Comparison of ENCODE assay signal across 9 cellular contexts in genomic region chr9:134858051-134858841, GRCh38. TPM values are rescaled to one million over a fixed set of nuclear protein-coding genes. Genes with fewer than 3 reads are reported as not detected.
DNase-seq lines count a peak whose midpoint lies in the region; ATAC-seq and TF ChIP-seq lines count a peak whose summit lies in the region.
"Had no signal": no experiment of that assay in that cellular context is flagged by ENCODE, and none has a peak within 500 bp of the region (broad histone marks: within the 10 kb centered on the region; RNA-seq: fewer than 3 reads in every experiment).

No MANE protein-coding gene starts in this region.

- H3K27me3 Mint-ChIP-seq in activated T-helper 1 cell treated with anti-CD3 and anti-CD28 coated beads, Interleukin-12 subunit alpha, Interleukin-12 subunit beta, Interleukin-2, Interleukin-4 antibody, amounts not matched to agents 30 ng/mL and 10 ng/mL and 1 ng/mL, durations not matched to agents 14 hours and 24 hours and 36 hours (ENCODE audit: insufficient read depth) = no peaks in the 10 kb centered on the region

- H3K4ac ChIP-seq in trophoblast cell (ENCODE audit: low read depth, low read length) = no peak overlapping the region

- no peak overlapping the region for H4K91ac ChIP-seq in trophoblast cell (ENCODE audit: low read depth, low read length)

- CTCF ChIA-PET in AG04449 (lab: Yijun Ruan, JAX) = no interaction called here

- H3K4me3 ChIP-seq in AG04449 (ENCODE audit: low read depth, low read length) (no peak overlapping the region), trophoblast cell (ENCODE audit: low read depth, low read length) (no peak overlapping the region), colonic mucosa (no peak overlapping the region)

- H3K4me3 Mint-ChIP-seq in activated T-helper 1 cell treated with anti-CD3 and anti-CD28 coated beads, Interleukin-12 subunit alpha, Interleukin-12 subunit beta, Interleukin-2, Interleukin-4 antibody, amounts not matched to agents 30 ng/mL and 10 ng/mL and 1 ng/mL, durations not matched to agents 14 hours and 24 hours and 36 hours = peak overlapping the region; percentile 40

- intact Hi-C loops in activated T-helper 1 cell treated with anti-CD3 and anti-CD28 coated beads, Interleukin-12 subunit alpha, Interleukin-12 subunit beta, Interleukin-2, Interleukin-4 antibody, amounts not matched to agents 30 ng/mL and 10 ng/mL and 1 ng/mL, durations not matched to agents 14 hours and 24 hours and 36 hours (cut with micrococcal nuclease) = loop anchor here (1.0 kb wide), 1 partner anchor 160 kb away; no protein-coding TSS in a partner anchor
- intact Hi-C loops in colonic mucosa (cut with DNase I) = no loop called here

- H3K9ac ChIP-seq in trophoblast cell (ENCODE audit: low read length) (no peak overlapping the region), colonic mucosa (ENCODE audit: low read depth in 2 of 2, low read length in 2 of 2) (no peak overlapping the region)

- ATAC-seq in GM19043 (IDR thresholded peaks at IDR 0.05; ENCODE audit: low read depth, unreplicated experiment) = peak; percentile 75
- peak; percentile 81 for ATAC-seq in HG03045 (IDR thresholded peaks at IDR 0.05; ENCODE audit: unreplicated experiment)

- no peaks in the 10 kb centered on the region for H3K79me1 ChIP-seq in trophoblast cell (ENCODE audit: low read length)

- no peak overlapping the region for H2BK120ac ChIP-seq in trophoblast cell (ENCODE audit: insufficient read depth, low read length, poor library complexity)

- H3K27ac ChIP-seq in trophoblast cell (ENCODE audit: low read depth, low read length) (no peak overlapping the region), colonic mucosa (no peak overlapping the region)

- DNase-seq in AG04449 (ENCODE audit: low read depth, low spot score) (no peak), foreskin melanocyte (no peak), trophoblast cell (no peak), colonic mucosa (no peak)
- DNase-seq in activated T-helper 1 cell treated with anti-CD3 and anti-CD28 coated beads, Interleukin-12 subunit alpha, Interleukin-12 subunit beta, Interleukin-2, Interleukin-4 antibody, amounts not matched to agents 30 ng/mL and 10 ng/mL and 1 ng/mL, durations not matched to agents 14 hours and 24 hours and 36 hours (ENCODE audit: low spot score) = peak; percentile 8
- DNase-seq in stimulated activated CD8-positive, alpha-beta memory T cell treated with anti-CD3 and anti-CD28 coated beads, Interleukin-4, amount 100 ng/mL, for 48 hours = peak; percentile 66
- DNase-seq: naive B cell had no signal

- no peaks in the 10 kb centered on the region for H3K27me3 ChIP-seq in trophoblast cell (ENCODE audit: insufficient read depth, low read length)
- no peaks in the 10 kb centered on the region for H3K27me3 ChIP-seq in colonic mucosa

- no peaks in the 10 kb centered on the region for H3K79me2 ChIP-seq in trophoblast cell (ENCODE audit: control insufficient read depth, insufficient read depth, low read length, poor library complexity)

- H3K36me3 Mint-ChIP-seq in activated T-helper 1 cell treated with anti-CD3 and anti-CD28 coated beads, Interleukin-12 subunit alpha, Interleukin-12 subunit beta, Interleukin-2, Interleukin-4 antibody, amounts not matched to agents 30 ng/mL and 10 ng/mL and 1 ng/mL, durations not matched to agents 14 hours and 24 hours and 36 hours (ENCODE audit: low read depth) = no peaks in the 10 kb centered on the region

- POLR2A ChIA-PET in AG04449 (lab: Yijun Ruan, JAX) = no interaction called here

- H3K27ac Mint-ChIP-seq in activated T-helper 1 cell treated with anti-CD3 and anti-CD28 coated beads, Interleukin-12 subunit alpha, Interleukin-12 subunit beta, Interleukin-2, Interleukin-4 antibody, amounts not matched to agents 30 ng/mL and 10 ng/mL and 1 ng/mL, durations not matched to agents 14 hours and 24 hours and 36 hours = peak overlapping the region; percentile 86

- H2BK12ac ChIP-seq in trophoblast cell (ENCODE audit: low read length) = no peak overlapping the region

- no peak overlapping the region for H2AFZ ChIP-seq in trophoblast cell (ENCODE audit: insufficient read depth, low read length, poor library complexity)

- no peak overlapping the region for H3K14ac ChIP-seq in trophoblast cell (ENCODE audit: low read length)

- H3K4me2 ChIP-seq in trophoblast cell (ENCODE audit: low read length) = no peak overlapping the region

- peaks cover 23% of the 10 kb centered on the region for H3K9me3 ChIP-seq in trophoblast cell (ENCODE audit: insufficient read depth, low read depth, low read length)
- H3K9me3 ChIP-seq in colonic mucosa = no peaks in the 10 kb centered on the region

- no peak overlapping the region for H4K8ac ChIP-seq in trophoblast cell (ENCODE audit: low read depth, low read length)

- no CpG with 5 or more reads among the region's 11 CpGs for WGBS in trophoblast cell (ENCODE audit: extremely low coverage, insufficient coverage, insufficient read length)

- H3K4me1 Mint-ChIP-seq in activated T-helper 1 cell treated with anti-CD3 and anti-CD28 coated beads, Interleukin-12 subunit alpha, Interleukin-12 subunit beta, Interleukin-2, Interleukin-4 antibody, amounts not matched to agents 30 ng/mL and 10 ng/mL and 1 ng/mL, durations not matched to agents 14 hours and 24 hours and 36 hours (ENCODE audit: low read depth) = peaks cover 10% of the 10 kb centered on the region

- no peak overlapping the region for H2BK5ac ChIP-seq in trophoblast cell (ENCODE audit: low read depth, low read length, poor library complexity)

- no peak overlapping the region for H2AK5ac ChIP-seq in trophoblast cell (ENCODE audit: low read length)

- H3K36me3 ChIP-seq in trophoblast cell (ENCODE audit: control insufficient read depth in 1 of 2, insufficient read depth in 2 of 2, low read length in 2 of 2) (no peaks in the 10 kb centered on the region), colonic mucosa (no peaks in the 10 kb centered on the region)

- H3K4me1 ChIP-seq in trophoblast cell (ENCODE audit: control insufficient read depth in 1 of 2, insufficient read depth in 2 of 2, low read length in 2 of 2) (no peaks in the 10 kb centered on the region), colonic mucosa (no peaks in the 10 kb centered on the region)

- no peak overlapping the region for H3K23ac ChIP-seq in trophoblast cell (ENCODE audit: low read length)

- peak; percentile 2 for TF ChIP-seq CTCF in AG04449 (IDR thresholded peaks at IDR 0.05; ENCODE audit: insufficient read depth, low read length, missing control alignments)
- no peak for TF ChIP-seq CTCF in colonic mucosa (IDR thresholded peaks at IDR 0.05)

- no peak overlapping the region for H3K18ac ChIP-seq in trophoblast cell (ENCODE audit: low read length)

- no peak overlapping the region for H4K12ac ChIP-seq in trophoblast cell (ENCODE audit: low read depth, low read length)

- H3K9me3 Mint-ChIP-seq in activated T-helper 1 cell treated with anti-CD3 and anti-CD28 coated beads, Interleukin-12 subunit alpha, Interleukin-12 subunit beta, Interleukin-2, Interleukin-4 antibody, amounts not matched to agents 30 ng/mL and 10 ng/mL and 1 ng/mL, durations not matched to agents 14 hours and 24 hours and 36 hours = peaks cover 7% of the 10 kb centered on the region

RNA-seq across cellular contexts. Expression of gene FCN2, which starts 22.4 kb away (rescaled TPM):
- not detected in 2 replicates for total RNA-seq in activated T-helper 1 cell treated with anti-CD3 and anti-CD28 coated beads, Interleukin-12 subunit alpha, Interleukin-12 subunit beta, Interleukin-2, Interleukin-4 antibody, amounts not matched to agents 30 ng/mL and 10 ng/mL and 1 ng/mL, durations not matched to agents 14 hours and 24 hours and 36 hours
- polyA plus RNA-seq in trophoblast cell (2013) = not detected in 2 replicates
- total RNA-seq in colonic mucosa = not detected

RNA-seq across cellular contexts. Expression of gene FCN1, which starts 59.5 kb away (rescaled TPM):
- total RNA-seq in activated T-helper 1 cell treated with anti-CD3 and anti-CD28 coated beads, Interleukin-12 subunit alpha, Interleukin-12 subunit beta, Interleukin-2, Interleukin-4 antibody, amounts not matched to agents 30 ng/mL and 10 ng/mL and 1 ng/mL, durations not matched to agents 14 hours and 24 hours and 36 hours = not detected in 2 replicates
- polyA plus RNA-seq in trophoblast cell (2013) = not detected in 2 replicates
- 1 to 10 TPM in 1 of 2 donors, under 1 TPM in 1; 0.79 to 4.6 TPM for total RNA-seq in colonic mucosa

Comparison
In these comparisons a context has a peak if more than half of its experiments do, and no peak if none do; other contexts are left out.
1. DNase-seq: peak in activated T-helper 1 cell treated with anti-CD3 and anti-CD28 coated beads, Interleukin-12 subunit alpha, Interleukin-12 subunit beta, Interleukin-2, Interleukin-4 antibody, amounts not matched to agents 30 ng/mL and 10 ng/mL and 1 ng/mL, durations not matched to agents 14 hours and 24 hours and 36 hours (single experiment) and stimulated activated CD8-positive, alpha-beta memory T cell treated with anti-CD3 and anti-CD28 coated beads, Interleukin-4, amount 100 ng/mL, for 48 hours (single experiment); none in AG04449 (single experiment), foreskin melanocyte (single experiment), trophoblast cell (0 of 2) and colonic mucosa (single experiment).